Comparison of ENCODE assay signal across 8 cellular contexts in genomic region chr12:96070670-96071279, GRCh38. TPM values are rescaled to one million over a fixed set of nuclear protein-coding genes. Genes with fewer than 3 reads are reported as not detected.
DNase-seq lines count a peak whose midpoint lies in the region; ATAC-seq and TF ChIP-seq lines count a peak whose summit lies in the region.

No MANE protein-coding gene starts in this region.

- peak; percentile 48 for DNase-seq in GM13976 (ENCODE audit: low spot score)
- DNase-seq in SJCRH30, result peak; percentile 50 to 71
- peak; percentile 51 for DNase-seq in left kidney (ENCODE audit: low read depth, low spot score)
- no peak for DNase-seq in activated CD8-positive, alpha-beta memory T cell treated with anti-CD3 and anti-CD28 coated beads, Interleukin-2, amount 10 ng/mL, durations not matched to agents 7 days and 5 days
- DNase-seq in stimulated activated CD4-positive, alpha-beta T cell treated with anti-CD3 and anti-CD28 coated beads, Interleukin-1b, Interleukin-23, amount 100 ng/mL, for 48 hours, result no peak

- no peaks in the 10 kb centered on the region for H3K27me3 ChIP-seq in SJCRH30

- no peak overlapping the region for H3K27ac Mint-ChIP-seq in activated CD8-positive, alpha-beta memory T cell treated with anti-CD3 and anti-CD28 coated beads, Interleukin-2, amount 10 ng/mL, durations not matched to agents 7 days and 5 days

- H3K27ac ChIP-seq in SJCRH30, result no peak overlapping the region; the same call in 1 of the 2 replicates

- TF ChIP-seq CTCF in GM13976 (IDR thresholded peaks at IDR 0.05; ENCODE audit: borderline replicate concordance, control extremely low read depth, extremely low read depth, insufficient read depth, missing control alignments), result peak; percentile 17

- no peak overlapping the region for H3K4me3 Mint-ChIP-seq in activated CD8-positive, alpha-beta memory T cell treated with anti-CD3 and anti-CD28 coated beads, Interleukin-2, amount 10 ng/mL, durations not matched to agents 7 days and 5 days

- H3K27me3 Mint-ChIP-seq in activated CD8-positive, alpha-beta memory T cell treated with anti-CD3 and anti-CD28 coated beads, Interleukin-2, amount 10 ng/mL, durations not matched to agents 7 days and 5 days, result peaks cover 17% of the 10 kb centered on the region

- H3K9me3 Mint-ChIP-seq in activated CD8-positive, alpha-beta memory T cell treated with anti-CD3 and anti-CD28 coated beads, Interleukin-2, amount 10 ng/mL, durations not matched to agents 7 days and 5 days (ENCODE audit: low read depth), result no peaks in the 10 kb centered on the region

- H3K36me3 ChIP-seq in SJCRH30, result no peaks in the 10 kb centered on the region

- H3K9me3 ChIP-seq in SJCRH30 (replicated peaks), result no peaks in the 10 kb centered on the region

- H3K4me1 ChIP-seq in SJCRH30, result peaks cover 11% of the 10 kb centered on the region

- CTCF ChIA-PET in activated CD8-positive, alpha-beta memory T cell treated with anti-CD3 and anti-CD28 coated beads, Interleukin-2, amount 10 ng/mL, durations not matched to agents 7 days and 5 days (lab: Charles Lee), result no interaction called here

- H3K4me1 Mint-ChIP-seq in activated CD8-positive, alpha-beta memory T cell treated with anti-CD3 and anti-CD28 coated beads, Interleukin-2, amount 10 ng/mL, durations not matched to agents 7 days and 5 days, result peaks cover 14% of the 10 kb centered on the region

- ATAC-seq in HG02884 (IDR thresholded peaks at IDR 0.05; ENCODE audit: unreplicated experiment) (peak; percentile 62), GM21825 (IDR thresholded peaks at IDR 0.05; ENCODE audit: unreplicated experiment) (no peak), HG02642 (IDR thresholded peaks at IDR 0.05; ENCODE audit: poor library complexity, unreplicated experiment) (no peak)
- ATAC-seq in activated CD8-positive, alpha-beta memory T cell treated with anti-CD3 and anti-CD28 coated beads, Interleukin-2, amount 10 ng/mL, durations not matched to agents 7 days and 5 days, result no peak

- H3K36me3 Mint-ChIP-seq in activated CD8-positive, alpha-beta memory T cell treated with anti-CD3 and anti-CD28 coated beads, Interleukin-2, amount 10 ng/mL, durations not matched to agents 7 days and 5 days, result no peaks in the 10 kb centered on the region

- H3K4me3 ChIP-seq in SJCRH30, result peak overlapping the region; percentile 27; the same call in 1 of the 2 replicates

- in situ Hi-C loops in GM13976 (cut with MboI; ENCODE audit: low sequenced_read_pairs, unreplicated experiment), result loop anchor here (25.0 kb wide), 1 partner anchor 342 kb away; the partner anchor contains the start of gene CDK17

RNA-seq across cellular contexts. Expression of gene LTA4H, which starts 35.4 kb away (rescaled TPM):
- total RNA-seq in SJCRH30 (2014; rRNA removed; shearing (Covaris generic)), result 78.9 and 85.6 TPM in 2 replicates
- 10 to 100 TPM; 42.4 to 52.9 TPM for total RNA-seq in activated CD8-positive, alpha-beta memory T cell treated with anti-CD3 and anti-CD28 coated beads, Interleukin-2, amount 10 ng/mL, durations not matched to agents 7 days and 5 days

Comparison
In these comparisons a context has a peak if more than half of its experiments do, and no peak if none do; other contexts are left out.
1. DNase-seq: peak in GM13976 (single experiment), SJCRH30 (2 of 2) and left kidney (single experiment); none in activated CD8-positive, alpha-beta memory T cell treated with anti-CD3 and anti-CD28 coated beads, Interleukin-2, amount 10 ng/mL, durations not matched to agents 7 days and 5 days (single experiment) and stimulated activated CD4-positive, alpha-beta T cell treated with anti-CD3 and anti-CD28 coated beads, Interleukin-1b, Interleukin-23, amount 100 ng/mL, for 48 hours (single experiment).